Comparison of ENCODE assay signal across 8 cellular contexts in genomic region chr12:124911521-124911920, GRCh38. TPM values are rescaled to one million over a fixed set of nuclear protein-coding genes. Genes with fewer than 3 reads are reported as not detected.
A peak's percentile ranks its signal among the peaks of the same experiment; 100 is the strongest.
DNase-seq lines count a peak whose midpoint lies in the region; ATAC-seq and TF ChIP-seq lines count a peak whose summit lies in the region.
"Not testable (repeated sequence)": the region's sequence is repeated elsewhere in the genome, so short reads cannot be mapped to it uniquely, and the experiment has no call there.

No MANE protein-coding gene starts in this region.

- H3K9me3 Mint-ChIP-seq in T-cell; activated naive CD8-positive, alpha-beta T cell (ENCODE audit: low read depth); natural killer cell: not testable (repeated sequence)

- TF ChIP-seq CTCF in 22Rv1 (IDR thresholded peaks at IDR 0.05); GM12865 (IDR thresholded peaks at IDR 0.05; ENCODE audit: insufficient read depth, low read depth, low read length, missing control alignments); dorsolateral prefrontal cortex (IDR thresholded peaks at IDR 0.05 in 54 of 56, conservative IDR thresholded peaks at IDR 0.05 in 2 of 56; ENCODE audit: low read depth in 1 of 56, partially characterized antibody in 56 of 56); right atrium auricular region (IDR thresholded peaks at IDR 0.05); natural killer cell (IDR thresholded peaks at IDR 0.05); smooth muscle cell (IDR thresholded peaks at IDR 0.05; ENCODE audit: borderline replicate concordance, insufficient read depth, poor library complexity, severe bottlenecking): not testable (repeated sequence)

- peaks cover 0 to 53% of the 10 kb centered on the region in 2 donors for H3K4me1 ChIP-seq in right atrium auricular region
- peaks cover 27% of the 10 kb centered on the region for H3K4me1 ChIP-seq in smooth muscle cell (ENCODE audit: low read depth)

- WGBS in smooth muscle cell (ENCODE audit: low lambda C conversion rate) = 88% methylated on average over 6 of the region's 6 CpGs

- peaks cover 57 to 66% (median 58%) of the 10 kb centered on the region in 3 donors for H3K4me1 Mint-ChIP-seq in T-cell
- H3K4me1 Mint-ChIP-seq in activated naive CD8-positive, alpha-beta T cell (ENCODE audit: low read depth) = peaks cover 55% of the 10 kb centered on the region
- peaks cover 59 to 64% of the 10 kb centered on the region in 2 donors for H3K4me1 Mint-ChIP-seq in natural killer cell

- POLR2A ChIA-PET in T-cell (lab: Charles Lee) = interaction anchor here (0.6 to 2.7 kb wide), 3 partner anchors 8 to 28 kb away, joined by 3 to 23 read pairs (median 8); no protein-coding TSS in a partner anchor

- H4K20me1 ChIP-seq in smooth muscle cell (ENCODE audit: low read depth) = peaks cover 71% of the 10 kb centered on the region

- not testable (repeated sequence) for H2AFZ ChIP-seq in smooth muscle cell (ENCODE audit: low read depth)

- peaks cover 45% of the 10 kb centered on the region for H3K79me2 ChIP-seq in smooth muscle cell (ENCODE audit: low read depth)

- ATAC-seq in T-cell (replicated peaks in 1 of 4); natural killer cell: not testable (repeated sequence)

- CTCF ChIA-PET in T-cell (lab: Charles Lee) = interaction anchor here (1.2 to 2.2 kb wide), 3 partner anchors 20 to 29 kb away, joined by 5 to 13 read pairs (median 9); no protein-coding TSS in a partner anchor

- H3K4me2 ChIP-seq in smooth muscle cell = peak overlapping the region; percentile 82

- peak overlapping the region; percentile 17 for H3K9ac ChIP-seq in smooth muscle cell (ENCODE audit: low read depth)

- peaks cover 39% of the 10 kb centered on the region for H3K36me3 ChIP-seq in right atrium auricular region
- not testable (repeated sequence) for H3K36me3 ChIP-seq in smooth muscle cell (ENCODE audit: low read depth)

- H3F3A ChIP-seq in smooth muscle cell (ENCODE audit: low read depth) = peaks cover 51% of the 10 kb centered on the region

- H3K27ac Mint-ChIP-seq in T-cell (peak overlapping the region in 1 of 2 donors; percentile 53), natural killer cell (peak overlapping the region; percentile 75 to 82)
- peak overlapping the region; percentile 67 for H3K27ac Mint-ChIP-seq in activated naive CD8-positive, alpha-beta T cell

- not testable (repeated sequence) for DNase-seq in GM12865 (ENCODE audit: low read depth); T-cell; dorsolateral prefrontal cortex; right atrium auricular region (ENCODE audit: low spot score); natural killer cell; smooth muscle cell (lab: John Stamatoyannopoulos, UW; ENCODE audit: unreplicated experiment)

- not testable (repeated sequence) for H3K27me3 Mint-ChIP-seq in T-cell; activated naive CD8-positive, alpha-beta T cell; natural killer cell (ENCODE audit: low read depth in 2 of 2)

- not testable (repeated sequence) for H3K27me3 ChIP-seq in dorsolateral prefrontal cortex; right atrium auricular region; smooth muscle cell (ENCODE audit: low read depth)

- not testable (repeated sequence) for H3K9me3 ChIP-seq in right atrium auricular region; smooth muscle cell (replicated peaks; ENCODE audit: low read depth)

- H3K27ac ChIP-seq in 22Rv1 = peak overlapping the region; percentile 54
- H3K27ac ChIP-seq in dorsolateral prefrontal cortex = peak overlapping the region in 38 of 59 donors; percentile 7 to 83 (median 62)
- peak overlapping the region in 1 of 2 donors; percentile 62 for H3K27ac ChIP-seq in right atrium auricular region
- H3K27ac ChIP-seq in smooth muscle cell (ENCODE audit: low read depth) = peak overlapping the region; percentile 70

- H3K36me3 Mint-ChIP-seq in T-cell (peaks cover 35% of the 10 kb centered on the region), natural killer cell (peaks cover 29% of the 10 kb centered on the region)
- H3K36me3 Mint-ChIP-seq in activated naive CD8-positive, alpha-beta T cell = peaks cover 21% of the 10 kb centered on the region

- intact Hi-C loops in dorsolateral prefrontal cortex (cut with DNase I) = loop anchor here (2.0 to 10.0 kb wide), 2 partner anchors 29 to 153 kb away; partner anchors contain the start of gene AACS (in 1 of the 2)
- intact Hi-C loops in natural killer cell (cut with micrococcal nuclease) = not testable (repeated sequence)

- H3K4me3 ChIP-seq in GM12865 (ENCODE audit: low read depth, low read length) = peak overlapping the region; percentile 22; the same call in 1 of the 2 replicates
- H3K4me3 ChIP-seq in dorsolateral prefrontal cortex = peak overlapping the region in 58 of 59 donors; percentile 8 to 64 (median 49)
- H3K4me3 ChIP-seq in right atrium auricular region = peak overlapping the region; percentile 9 to 31
- H3K4me3 ChIP-seq in smooth muscle cell = peak overlapping the region; percentile 33

- H3K4me3 Mint-ChIP-seq in T-cell (peak overlapping the region; percentile 43 to 56 (median 45)), natural killer cell (peak overlapping the region; percentile 63)
- peak overlapping the region; percentile 72 for H3K4me3 Mint-ChIP-seq in activated naive CD8-positive, alpha-beta T cell

RNA-seq across cellular contexts. Expression of gene UBC, which starts 2.9 kb away (rescaled TPM):
- total RNA-seq in T-cell (1,000 to 10,000 TPM in 2 of 5 donors, 100 to 1,000 TPM in 3; 786 to 1,410 (median 885) TPM), dorsolateral prefrontal cortex (1,000 to 10,000 TPM in 109 of 120 experiments, 100 to 1,000 TPM in 11; 835 to 2,453 (median 1,204) TPM), right atrium auricular region (1,000 to 10,000 TPM in 1 of 2 donors, 100 to 1,000 TPM in 1; 938 to 1,145 TPM), natural killer cell (1,000 to 10,000 TPM; 1,276 to 1,737 (median 1,334) TPM), smooth muscle cell (1,327 and 1,477 TPM in 2 replicates)
- polyA plus RNA-seq in smooth muscle cell = 1,322 and 1,339 TPM in 2 replicates

RNA-seq across cellular contexts. Expression of gene SCARB1, which starts 47.9 kb away (rescaled TPM):
- total RNA-seq in T-cell = 1 to 10 TPM; 3.1 to 5.6 (median 4.5) TPM
- total RNA-seq in dorsolateral prefrontal cortex = 100 to 1,000 TPM in 1 of 120 experiments, 10 to 100 TPM in 119; 33.4 to 110 (median 54.7) TPM
- total RNA-seq in right atrium auricular region = 10 to 100 TPM; 14.9 to 22.6 TPM
- 1 to 10 TPM; 1.1 to 2.7 (median 1.3) TPM for total RNA-seq in natural killer cell
- total RNA-seq in smooth muscle cell = 4.5 and 6.8 TPM in 2 replicates
- 10.1 and 16.9 TPM in 2 replicates for polyA plus RNA-seq in smooth muscle cell
